In genomic region chr1:99696616-99697015, GRCh38 we compare ENCODE assay signal across 25 cellular contexts. TPM values are rescaled to one million over a fixed set of nuclear protein-coding genes. Genes with fewer than 3 reads are reported as not detected.
A peak's percentile ranks its signal among the peaks of the same experiment; 100 is the strongest.
DNase-seq lines count a peak whose midpoint lies in the region; ATAC-seq, FAIRE-seq and TF ChIP-seq lines count a peak whose summit lies in the region.
"Had no signal": no experiment of that assay in that cellular context is flagged by ENCODE, and none has a peak within 500 bp of the region (broad histone marks: within the 10 kb centered on the region; RNA-seq: fewer than 3 reads in every experiment).

No MANE protein-coding gene starts in this region.

- BruUV-seq in K562 (replicated peaks; lab: Mats Ljungman, UMichigan) (no TSS peak), HepG2 (replicated peaks; lab: Mats Ljungman, UMichigan) (TSS peak; percentile 24)

- H3K9me3 ChIP-seq in left ventricle myocardium inferior (replicated peaks), result peaks cover 9% of the 10 kb centered on the region
- H3K9me3 ChIP-seq in K562 (replicated peaks; ENCODE audit: control insufficient read depth, insufficient read depth, low read depth, low read length), result no peaks in the 10 kb centered on the region
- no peaks in the 10 kb centered on the region for H3K9me3 ChIP-seq in HepG2 (ENCODE audit: low read length)
- no peaks in the 10 kb centered on the region for H3K9me3 ChIP-seq in transverse colon

- no peak overlapping the region for H3K27ac Mint-ChIP-seq in WTC11
- H3K27ac Mint-ChIP-seq: CD4-positive, alpha-beta memory T cell had no signal

- intact Hi-C loops in left ventricle myocardium inferior (cut with micrococcal nuclease) (no loop called here), cardiac septum (cut with DNase I) (no loop called here), K562 (cut with micrococcal nuclease) (no loop called here), HepG2 (cut with micrococcal nuclease; ENCODE audit: unreplicated experiment) (no loop called here), transverse colon (cut with DNase I; ENCODE audit: low total_unique reads) (no loop called here)

- TF ChIP-seq CTCF in left ventricle myocardium inferior (IDR thresholded peaks at IDR 0.05; ENCODE audit: borderline replicate concordance) (no peak), K562 (IDR thresholded peaks at IDR 0.05 in 2 of 3, conservative IDR thresholded peaks at IDR 0.05 in 1 of 3; ENCODE audit: insufficient read depth in 2 of 3, low read depth in 1 of 3, low read length in 3 of 3) (no peak), HepG2 (CRISPR knock-in tag; IDR thresholded peaks at IDR 0.05) (no peak), transverse colon (IDR thresholded peaks at IDR 0.05) (no peak), WTC11 (IDR thresholded peaks at IDR 0.05) (no peak)

- WGBS in K562 (ENCODE audit: insufficient coverage, low coverage, missing lambda C conversion rate), result 6% methylated on average over 2 of the region's 2 CpGs
- 92% methylated on average over 2 of the region's 2 CpGs for WGBS in HepG2 (ENCODE audit: low lambda C conversion rate)
- 60 to 92% methylated on average over 1 to 2 of the region's 2 CpGs for WGBS in transverse colon (ENCODE audit: low coverage in 1 of 2), 2 donors

- peaks cover 8% of the 10 kb centered on the region for H3K9me3 Mint-ChIP-seq in WTC11
- H3K9me3 Mint-ChIP-seq: CD4-positive, alpha-beta memory T cell had no signal

- ATAC-seq in K562 (no peak; the same call in 2 of the 3 replicates), HepG2 (peak; percentile 26; the same call in 1 of the 3 replicates), WTC11 (no peak)

- H3K4me3 ChIP-seq in left ventricle myocardium inferior, result no peak overlapping the region
- H3K4me3 ChIP-seq in K562, result no peak overlapping the region
- H3K4me3 ChIP-seq in HepG2 (replicated peaks in 1 of 3; ENCODE audit: insufficient read depth in 1 of 3, low read depth in 2 of 3, low read length in 3 of 3), result no peak overlapping the region
- H3K4me3 ChIP-seq in transverse colon, result no peak overlapping the region
- H3K4me3 ChIP-seq: HAP-1, PC-9 had no signal

- H3K9me1 ChIP-seq in K562 (ENCODE audit: control insufficient read depth, insufficient read depth, low read length), result no peaks in the 10 kb centered on the region

- no peaks in the 10 kb centered on the region for H3K27me3 Mint-ChIP-seq in WTC11 (ENCODE audit: low read depth)

- TF ChIP-seq EP300 in K562 (IDR thresholded peaks at IDR 0.05; ENCODE audit: low read length), result no peak
- TF ChIP-seq EP300 in HepG2 (IDR thresholded peaks at IDR 0.05; ENCODE audit: low read depth in 2 of 2, low read length in 2 of 2), result no peak
- no peak for TF ChIP-seq EP300 in HepG2 (CRISPR knock-in tag; IDR thresholded peaks at IDR 0.05; ENCODE audit: borderline replicate concordance)
- no peak for TF ChIP-seq EP300 in transverse colon (IDR thresholded peaks at IDR 0.05; ENCODE audit: low read depth)

- H3K79me2 ChIP-seq in K562 (ENCODE audit: control insufficient read depth, insufficient read depth, low read length) (no peaks in the 10 kb centered on the region), HepG2 (ENCODE audit: insufficient read depth, low read length) (no peaks in the 10 kb centered on the region)

- H3K4me1 Mint-ChIP-seq in WTC11, result no peaks in the 10 kb centered on the region
- H3K4me1 Mint-ChIP-seq: CD4-positive, alpha-beta memory T cell had no signal

- no peak for FAIRE-seq in K562 (lab: Jason Lieb, UNC)
- no peak for FAIRE-seq in HepG2 (lab: Jason Lieb, UNC)
- FAIRE-seq: GM18507 had no signal

- H3K4me2 ChIP-seq in K562 (ENCODE audit: insufficient read depth, low read length), result no peak overlapping the region
- no peak overlapping the region for H3K4me2 ChIP-seq in HepG2 (ENCODE audit: low read depth, low read length)
- H3K4me2 ChIP-seq: PC-9 had no signal

- no peak overlapping the region for H3K4me3 Mint-ChIP-seq in WTC11
- H3K4me3 Mint-ChIP-seq: CD4-positive, alpha-beta memory T cell had no signal

- H2AFZ ChIP-seq in K562 (ENCODE audit: low read depth, low read length) (no peak overlapping the region), HepG2 (ENCODE audit: low read length) (no peak overlapping the region)
- H2AFZ ChIP-seq: PC-9 had no signal

- no peaks in the 10 kb centered on the region for H4K20me1 ChIP-seq in K562 (replicated peaks; ENCODE audit: control insufficient read depth, insufficient read depth, low read length)
- no peaks in the 10 kb centered on the region for H4K20me1 ChIP-seq in HepG2 (ENCODE audit: insufficient read depth, low read length)

- POLR2A ChIA-PET in K562 (lab: Yijun Ruan, JAX), result interaction anchor here (1.4 kb wide), 1 partner anchor 12 kb away, joined by 3 read pairs; no protein-coding TSS in a partner anchor
- POLR2A ChIA-PET in HepG2 (lab: Yijun Ruan, JAX), result no interaction called here
- POLR2A ChIA-PET in WTC11 (lab: Charles Lee), result no interaction called here

- H3K9ac ChIP-seq in K562 (ENCODE audit: insufficient read depth in 1 of 2, low read depth in 2 of 2, low read length in 2 of 2) (no peak overlapping the region), HepG2 (ENCODE audit: insufficient read depth, low read depth, low read length) (no peak overlapping the region)

- CTCF ChIA-PET in K562 (lab: Yijun Ruan, JAX; ENCODE audit: low intra/inter-chr PET ratio) (no interaction called here), HepG2 (lab: Yijun Ruan, JAX; ENCODE audit: low intra/inter-chr PET ratio, low total read pairs) (no interaction called here), WTC11 (lab: Charles Lee) (interaction anchor here (1.4 kb wide), 1 partner anchor 11 kb away, joined by 7 read pairs; no protein-coding TSS in a partner anchor)

- H3K27me3 ChIP-seq in left ventricle myocardium inferior (ENCODE audit: low read depth) (no peaks in the 10 kb centered on the region), K562 (ENCODE audit: control insufficient read depth in 2 of 2, insufficient read depth in 2 of 2, low read length in 2 of 2) (no peaks in the 10 kb centered on the region; a peak in 1 of 5 replicates), HepG2 (ENCODE audit: control insufficient read depth in 1 of 2, insufficient read depth in 2 of 2, low read length in 2 of 2) (no peaks in the 10 kb centered on the region), transverse colon (no peaks in the 10 kb centered on the region)

- in situ Hi-C loops in K562 (cut with MboI), result no loop called here
- in situ Hi-C loops in HepG2 (cut with HindIII; ENCODE audit: extremely low pct_ligation_motif_present, low pct_unique_long_range_greater_than_20kb), result no loop called here
- in situ Hi-C loops in transverse colon (cut with MboI; ENCODE audit: low pct_ligation_motif_present in 1 of 4, low pct_unique_long_range_greater_than_20kb in 1 of 4, low sequenced_read_pairs in 3 of 4), result loop anchor here in 2 of 4 donors (25.0 kb wide), 1 partner anchor 509 kb away; no protein-coding TSS in a partner anchor

- peak overlapping the region; percentile 18 for H3K27ac ChIP-seq in left ventricle myocardium inferior (replicated peaks)
- H3K27ac ChIP-seq in K562 (ENCODE audit: extremely low read depth, low read depth, low read length), result no peak overlapping the region
- H3K27ac ChIP-seq in HepG2 (ENCODE audit: extremely low read length, insufficient read depth, low read length), result no peak overlapping the region
- no peak overlapping the region for H3K27ac ChIP-seq in transverse colon
- H3K27ac ChIP-seq: PC-9 had no signal

- H3K36me3 ChIP-seq in left ventricle myocardium inferior (peaks cover 42% of the 10 kb centered on the region), K562 (ENCODE audit: control insufficient read depth, insufficient read depth, low read length) (no peaks in the 10 kb centered on the region), HepG2 (replicated peaks in 1 of 2; ENCODE audit: control insufficient read depth in 1 of 2, insufficient read depth in 2 of 2, low read length in 2 of 2) (peaks cover 0 to 6% of the 10 kb centered on the region in 2 experiments; a peak in 2 of 5 replicates), transverse colon (no peaks in the 10 kb centered on the region)
- H3K36me3 ChIP-seq: HAP-1 had no signal

- DNase-seq in left ventricle myocardium inferior (no peak), cardiac septum (ENCODE audit: low spot score) (no peak), K562 (ENCODE audit: extremely low read depth in 1 of 4, low spot score in 3 of 4) (no peak), HepG2 (ENCODE audit: low spot score) (no peak), transverse colon (no peak), WTC11 (ENCODE audit: low spot score) (no peak)
- no peak for DNase-seq in effector CD4-positive, alpha-beta T cell
- DNase-seq: C1 segment of cervical spinal cord; CD4-positive, alpha-beta memory T cell; COR-L47; DMS53; GOT3; IMR-90; NCI-H1048; NCI-H1417; NCI-H1694 treated with DMSO at 0.1 percent for 48 hours; NCI-H2081; NCI-H2227 treated with DMSO at 0.1 percent for 48 hours; NCI-H526 treated with DMSO at 0.1 percent for 48 hours; PC-9; RPMI8226; SHP77 treated with DMSO at 0.1 percent for 48 hours had no signal

- TF ChIP-seq POLR2A in K562 (conservative IDR thresholded peaks at IDR 0.05) (no peak), HepG2 (IDR thresholded peaks at IDR 0.05; ENCODE audit: insufficient read depth in 1 of 2, low read depth in 2 of 2, low read length in 2 of 2) (no peak), transverse colon (IDR thresholded peaks at IDR 0.05) (no peak)

- H3K36me3 Mint-ChIP-seq in WTC11, result peaks cover 3% of the 10 kb centered on the region
- H3K36me3 Mint-ChIP-seq: CD4-positive, alpha-beta memory T cell had no signal

- TF ChIP-seq RAD21 in K562 (CRISPR knock-in tag; conservative IDR thresholded peaks at IDR 0.05 in 1 of 2, IDR thresholded peaks at IDR 0.05 in 1 of 2) (no peak), HepG2 (CRISPR knock-in tag; IDR thresholded peaks at IDR 0.05) (no peak)

- H3K4me1 ChIP-seq in left ventricle myocardium inferior (peaks cover 10% of the 10 kb centered on the region), K562 (replicated peaks in 1 of 2; ENCODE audit: control insufficient read depth in 2 of 2, insufficient read depth in 2 of 2, low read length in 2 of 2) (no peaks in the 10 kb centered on the region), HepG2 (ENCODE audit: insufficient read depth, low read length) (no peaks in the 10 kb centered on the region), transverse colon (no peaks in the 10 kb centered on the region)
- H3K4me1 ChIP-seq: HAP-1 had no signal

RNA-seq across cellular contexts. Expression of gene PALMD, which starts 50.7 kb away (rescaled TPM):
- total RNA-seq in left ventricle myocardium inferior (123 TPM), cardiac septum (67.0 TPM), K562 (2014; rRNA removed) (5.4 and 5.7 TPM in 2 replicates), K562 (2014; rRNA removed; fragmentation: Illumina TruSeq; extraction: Trizol) (8.4 and 8.6 TPM in 2 replicates), K562 (2015; rRNA removed; fragmentation: Illumina TruSeq; extraction: Trizol) (12.1 and 13.5 TPM in 2 replicates), K562 (2021) (3.5 and 4.0 TPM in 2 replicates), HepG2 (2016; rRNA removed; fragmentation: Illumina TruSeq; extraction: Trizol) (31.1 and 42.0 TPM in 2 replicates), transverse colon (1 to 10 TPM; 1.9 to 4.4 (median 2.9) TPM), WTC11 (2021) (0.07 to 0.09 TPM in 2 of 3 replicates, not detected in the other)
- 1.6 and 2.4 TPM in 2 replicates for total RNA-seq in K562 (2011; cell fraction: chromatin; rRNA removed; ENCODE audit: low replicate concordance)
- total RNA-seq in K562 (2011; cell fraction: nucleolus; rRNA removed), result 0.67 and 1.2 TPM in 2 replicates
- 1.6 and 4.3 TPM in 2 replicates for total RNA-seq in K562 (2011; cell fraction: nucleoplasm; rRNA removed)
- polyA plus RNA-seq in K562 (2011; rRNA removed) (0.19 and 3.3 TPM in 2 replicates), K562 (2014; fragmentation: Illumina TruSeq; extraction: Trizol) (7.9 and 12.2 TPM in 2 replicates), K562 (2014; fragmentation: Nextera tagmentation; extraction: Ambion mirVana) (1 to 10 TPM; 2.7 to 6.5 TPM), K562 (2014; rRNA removed) (4.5 and 4.9 TPM in 2 replicates), HepG2 (2011; rRNA removed) (4.6 and 5.5 TPM in 2 replicates)
- polyA plus RNA-seq in K562 (2011; cell fraction: cytosol; rRNA removed), result 0.06 and 0.76 TPM in 2 replicates
- 0.20 and 2.5 TPM in 2 replicates for polyA plus RNA-seq in K562 (2011; cell fraction: nucleus; rRNA removed)
- polyA plus RNA-seq in K562 (2012), result 3.8 and 4.5 TPM in 2 replicates
- 0.24 and 3.3 TPM in 2 replicates for polyA minus RNA-seq in K562 (2011; rRNA and poly(A)+ RNA removed)
- 2.2 TPM in 1 of 2 replicates, not detected in the other for polyA minus RNA-seq in K562 (2011; cell fraction: cytosol; rRNA and poly(A)+ RNA removed)
- polyA minus RNA-seq in K562 (2011; cell fraction: nucleus; rRNA and poly(A)+ RNA removed), result 0.56 and 1.8 TPM in 2 replicates
- total RNA-seq in HepG2 (2016; cell fraction: cytosol; rRNA removed; fragmentation: Illumina TruSeq; extraction: Trizol; ENCODE audit: low read depth), result 10.3 and 11.6 TPM in 2 replicates
- total RNA-seq in HepG2 (2016; cell fraction: insoluble cytoplasmic fraction; rRNA removed; fragmentation: Illumina TruSeq; extraction: Trizol), result 30.7 and 39.5 TPM in 2 replicates
- total RNA-seq in HepG2 (2016; cell fraction: membrane; rRNA removed; fragmentation: Illumina TruSeq; extraction: Trizol), result 24.2 and 24.3 TPM in 2 replicates
- total RNA-seq in HepG2 (2016; cell fraction: nucleus; rRNA removed; fragmentation: Illumina TruSeq; extraction: Trizol), result 26.7 and 29.8 TPM in 2 replicates
- 2.7 and 3.8 TPM in 2 replicates for polyA plus RNA-seq in HepG2 (2011; cell fraction: cytosol; rRNA removed)
- 4.6 and 6.1 TPM in 2 replicates for polyA plus RNA-seq in HepG2 (2011; cell fraction: nucleus; rRNA removed)
- 6.5 and 16.7 TPM in 2 replicates for polyA plus RNA-seq in HepG2 (2012)
- polyA plus RNA-seq in HepG2 (2016; cell fraction: cytosol; fragmentation: Illumina TruSeq; extraction: Trizol; ENCODE audit: low read depth), result 6.7 and 7.6 TPM in 2 replicates
- polyA plus RNA-seq in HepG2 (2016; cell fraction: insoluble cytoplasmic fraction; fragmentation: Illumina TruSeq; extraction: Trizol; ENCODE audit: low read depth), result 47.1 and 47.2 TPM in 2 replicates
- 16.3 and 16.4 TPM in 2 replicates for polyA plus RNA-seq in HepG2 (2016; cell fraction: membrane; fragmentation: Illumina TruSeq; extraction: Trizol; ENCODE audit: low read depth)
- 32.5 and 34.5 TPM in 2 replicates for polyA plus RNA-seq in HepG2 (2016; cell fraction: nucleus; fragmentation: Illumina TruSeq; extraction: Trizol; ENCODE audit: insufficient read depth, low read depth)
- polyA minus RNA-seq in HepG2 (2011; rRNA and poly(A)+ RNA removed; ENCODE audit: low replicate concordance), result 1.1 and 7.9 TPM in 2 replicates
- polyA minus RNA-seq in HepG2 (2011; cell fraction: cytosol; rRNA and poly(A)+ RNA removed), result 4.4 and 5.5 TPM in 2 replicates
- polyA minus RNA-seq in HepG2 (2011; cell fraction: nucleus; rRNA and poly(A)+ RNA removed), result 20.3 and 20.6 TPM in 2 replicates
- total RNA-seq: A673; CD4-positive, alpha-beta memory T cell had no signal
- polyA plus RNA-seq: CD4-positive, alpha-beta memory T cell had no signal
